18 cellular contexts compared by ENCODE assay signal in genomic region chr22:44906999-44907644, GRCh38.
"Had no signal": no experiment of that assay in that cellular context is flagged by ENCODE, and none has a peak within 500 bp of the region (broad histone marks: within the 10 kb centered on the region; RNA-seq: fewer than 3 reads in every experiment).

No MANE protein-coding gene starts in this region.

- H3K27ac Mint-ChIP-seq: dendritic cell treated with granulocyte-macrophage colony-stimulating factor and Interleukin-4, amounts not matched to agents 40 ng/mL and 50 ng/mL, for 4 days; effector memory CD8-positive, alpha-beta T cell; immature natural killer cell; naive thymus-derived CD4-positive, alpha-beta T cell; nephron progenitor cell; stimulated activated memory B cell treated with anti-CD40 and anti-IgM and Interleukin-4, amounts not matched to agents 10 μg/mL and 1 μg/mL and 100 μg/mL, for 72 hours; stimulated activated naive CD8-positive, alpha-beta T cell treated with anti-CD3 and anti-CD28 coated beads, Interleukin-15, Interleukin-2, amounts not matched to agents 100 ng/mL and 50 ng/mL, for 24 hours had no signal

- H3K36me3 ChIP-seq: tibial artery, upper lobe of left lung had no signal

- H3K36me3 Mint-ChIP-seq: stimulated activated memory B cell treated with anti-CD40 and anti-IgM and Interleukin-4, amounts not matched to agents 10 μg/mL and 1 μg/mL and 100 μg/mL, for 72 hours had no signal

- H3K27me3 ChIP-seq: upper lobe of left lung had no signal

- H3K4me3 ChIP-seq: tibial artery, upper lobe of left lung had no signal

- DNase-seq: effector memory CD8-positive, alpha-beta T cell; erythroblast; foreskin keratinocyte; immature natural killer cell; left ventricle myocardium superior; mesendoderm; naive thymus-derived CD4-positive, alpha-beta T cell; nephron progenitor cell; right cardiac atrium; small intestine; stimulated activated CD4-positive, alpha-beta T cell treated with anti-CD3 and anti-CD28 coated beads, Interleukin-4, amount 100 ng/mL, for 24 hours; tibial artery had no signal

- H3K4me3 Mint-ChIP-seq: dendritic cell treated with granulocyte-macrophage colony-stimulating factor and Interleukin-4, amounts not matched to agents 40 ng/mL and 50 ng/mL, for 4 days; effector memory CD8-positive, alpha-beta T cell; immature natural killer cell; naive thymus-derived CD4-positive, alpha-beta T cell; nephron progenitor cell; stimulated activated memory B cell treated with anti-CD40 and anti-IgM and Interleukin-4, amounts not matched to agents 10 μg/mL and 1 μg/mL and 100 μg/mL, for 72 hours; stimulated activated naive CD8-positive, alpha-beta T cell treated with anti-CD3 and anti-CD28 coated beads, Interleukin-15, Interleukin-2, amounts not matched to agents 100 ng/mL and 50 ng/mL, for 24 hours had no signal

- ATAC-seq: effector memory CD8-positive, alpha-beta T cell; foreskin keratinocyte; left colon; left ventricle myocardium superior; naive thymus-derived CD4-positive, alpha-beta T cell; stimulated activated memory B cell treated with anti-CD40 and anti-IgM and Interleukin-4, amounts not matched to agents 10 μg/mL and 1 μg/mL and 100 μg/mL, for 72 hours had no signal

- H3K4me1 Mint-ChIP-seq: immature natural killer cell; naive thymus-derived CD4-positive, alpha-beta T cell; stimulated activated memory B cell treated with anti-CD40 and anti-IgM and Interleukin-4, amounts not matched to agents 10 μg/mL and 1 μg/mL and 100 μg/mL, for 72 hours had no signal

- H3K4me1 ChIP-seq: foreskin keratinocyte, tibial artery, upper lobe of left lung had no signal

- H3K27ac ChIP-seq: foreskin keratinocyte, tibial artery, upper lobe of left lung had no signal

- FAIRE-seq: endothelial cell of umbilical vein, small intestine had no signal
